ENCODE assay signal across 15 cellular contexts in the genomic region with DNA sequence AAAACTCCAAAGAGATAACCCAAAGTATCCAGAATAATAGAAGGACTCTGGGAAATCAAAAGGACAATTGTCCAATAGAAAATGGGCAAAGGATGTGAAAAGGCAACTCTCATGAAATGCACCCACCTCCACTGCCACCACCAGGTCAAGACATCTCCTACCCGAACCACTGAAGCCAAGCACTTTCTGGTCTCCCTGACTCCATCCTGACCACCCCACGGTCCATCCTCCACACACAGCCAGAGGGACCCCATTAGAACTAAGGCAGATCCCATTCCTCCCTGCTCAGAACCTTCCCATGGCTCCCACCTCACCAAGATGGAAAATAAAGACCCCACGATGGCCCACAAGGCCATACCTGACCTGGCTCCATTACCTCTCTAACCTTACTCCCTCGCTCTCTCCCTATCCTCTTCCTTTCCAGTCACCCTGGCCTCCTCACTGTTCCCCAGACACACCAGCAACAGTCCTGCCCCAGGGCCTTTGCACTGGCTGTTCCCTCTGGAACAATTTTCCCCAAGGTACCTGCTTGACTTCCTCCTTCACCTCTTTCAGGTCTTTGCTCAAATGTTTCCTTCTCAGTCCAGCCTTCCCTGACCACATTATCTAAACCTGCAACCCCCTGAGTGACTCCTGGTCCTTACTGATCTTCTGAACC.
A peak's percentile ranks its signal among the peaks of the same experiment; 100 is the strongest.
DNase-seq lines count a peak whose midpoint lies in the region; ATAC-seq and TF ChIP-seq lines count a peak whose summit lies in the region.
"Had no signal": no experiment of that assay in that cellular context is flagged by ENCODE, and none has a peak within 500 bp of the region (broad histone marks: within the 10 kb centered on the region; RNA-seq: fewer than 3 reads in every experiment).

No MANE protein-coding gene starts in this region.

- H3K4me1 Mint-ChIP-seq in activated naive CD4-positive, alpha-beta T cell treated with anti-CD3 and anti-CD28 coated beads, Interleukin-2, amount 50 U/mL, for 24 hours: peaks cover 79% of the 10 kb centered on the region

- TF ChIP-seq EP300 in suprapubic skin (IDR thresholded peaks at IDR 0.05): no peak

- H3K9me3 ChIP-seq in suprapubic skin: no peaks in the 10 kb centered on the region
- H3K9me3 ChIP-seq: psoas muscle, thyroid gland had no signal

- peaks cover 2% of the 10 kb centered on the region for H3K36me3 Mint-ChIP-seq in activated naive CD4-positive, alpha-beta T cell treated with anti-CD3 and anti-CD28 coated beads, Interleukin-2, amount 50 U/mL, for 24 hours
- peaks cover 0 to 31% of the 10 kb centered on the region in 2 donors for H3K36me3 Mint-ChIP-seq in activated naive CD4-positive, alpha-beta T cell treated with anti-CD3 and anti-CD28 coated beads, Interleukin-2, amount 50 U/mL, for 72 hours

- no peaks in the 10 kb centered on the region for H3K27me3 ChIP-seq in layer of hippocampus (ENCODE audit: control insufficient read depth, insufficient read depth, low read length)
- no peaks in the 10 kb centered on the region for H3K27me3 ChIP-seq in suprapubic skin
- H3K27me3 ChIP-seq: thyroid gland had no signal

- ATAC-seq in activated naive CD4-positive, alpha-beta T cell treated with anti-CD3 and anti-CD28 coated beads, Interleukin-2, amount 50 U/mL, for 72 hours: no peak
- ATAC-seq: left ventricle myocardium superior had no signal

- peak overlapping the region; percentile 23 for H3K4me3 Mint-ChIP-seq in activated naive CD4-positive, alpha-beta T cell treated with anti-CD3 and anti-CD28 coated beads, Interleukin-2, amount 50 U/mL, for 24 hours
- H3K4me3 Mint-ChIP-seq: brain had no signal

- H3K27ac ChIP-seq in layer of hippocampus (ENCODE audit: low read depth, low read length) (peak overlapping the region; percentile 60), suprapubic skin (no peak overlapping the region)
- H3K27ac ChIP-seq: psoas muscle, thyroid gland had no signal

- no peaks in the 10 kb centered on the region for H3K9me3 Mint-ChIP-seq in activated naive CD4-positive, alpha-beta T cell treated with anti-CD3 and anti-CD28 coated beads, Interleukin-2, amount 50 U/mL, for 24 hours
- H3K9me3 Mint-ChIP-seq in activated naive CD4-positive, alpha-beta T cell treated with anti-CD3 and anti-CD28 coated beads, Interleukin-2, amount 50 U/mL, for 72 hours: no peaks in the 10 kb centered on the region

- H3K4me3 ChIP-seq in suprapubic skin: no peak overlapping the region
- H3K4me3 ChIP-seq: psoas muscle, thyroid gland had no signal

- H3K27me3 Mint-ChIP-seq in activated naive CD4-positive, alpha-beta T cell treated with anti-CD3 and anti-CD28 coated beads, Interleukin-2, amount 50 U/mL, for 24 hours: no peaks in the 10 kb centered on the region

- peak overlapping the region; percentile 24 for H3K27ac Mint-ChIP-seq in activated naive CD4-positive, alpha-beta T cell treated with anti-CD3 and anti-CD28 coated beads, Interleukin-2, amount 50 U/mL, for 24 hours
- H3K27ac Mint-ChIP-seq in activated naive CD4-positive, alpha-beta T cell treated with anti-CD3 and anti-CD28 coated beads, Interleukin-2, amount 50 U/mL, for 72 hours: peak overlapping the region; percentile 14 to 90

- H3K4me1 ChIP-seq in suprapubic skin: peaks cover 24% of the 10 kb centered on the region
- H3K4me1 ChIP-seq: psoas muscle had no signal

- TF ChIP-seq CTCF in suprapubic skin (IDR thresholded peaks at IDR 0.05): no peak

- no peak for TF ChIP-seq POLR2A in suprapubic skin (IDR thresholded peaks at IDR 0.05)

- no peaks in the 10 kb centered on the region for H3K36me3 ChIP-seq in suprapubic skin
- H3K36me3 ChIP-seq: thyroid gland had no signal

- no peak for DNase-seq in activated naive CD4-positive, alpha-beta T cell treated with anti-CD3 and anti-CD28 coated beads, Interleukin-2, amount 50 U/mL, for 16 hours
- no peak for DNase-seq in activated naive CD4-positive, alpha-beta T cell treated with anti-CD3 and anti-CD28 coated beads, Interleukin-2, amount 50 U/mL, for 72 hours (ENCODE audit: low spot score in 2 of 2)
- no peak for DNase-seq in suprapubic skin (ENCODE audit: low spot score in 2 of 2)
- no peak for DNase-seq in NCI-H2107 treated with DMSO at 0.1 percent for 48 hours (lab: John Stamatoyannopoulos, UW; ENCODE audit: unreplicated experiment)
- DNase-seq in foreskin melanocyte: no peak
- DNase-seq in NCI-H187 (lab: John Stamatoyannopoulos, UW): no peak
- DNase-seq: DMS 273 treated with DMSO at 0.1 percent for 48 hours, left ventricle myocardium superior, NCI-H187 treated with DMSO at 0.1 percent for 48 hours, NCI-H510A treated with DMSO at 0.1 percent for 48 hours, psoas muscle, thyroid gland had no signal

- 83% methylated on average over 4 of the region's 4 CpGs for WGBS in suprapubic skin
